8 cellular contexts compared by ENCODE assay signal in the genomic region with DNA sequence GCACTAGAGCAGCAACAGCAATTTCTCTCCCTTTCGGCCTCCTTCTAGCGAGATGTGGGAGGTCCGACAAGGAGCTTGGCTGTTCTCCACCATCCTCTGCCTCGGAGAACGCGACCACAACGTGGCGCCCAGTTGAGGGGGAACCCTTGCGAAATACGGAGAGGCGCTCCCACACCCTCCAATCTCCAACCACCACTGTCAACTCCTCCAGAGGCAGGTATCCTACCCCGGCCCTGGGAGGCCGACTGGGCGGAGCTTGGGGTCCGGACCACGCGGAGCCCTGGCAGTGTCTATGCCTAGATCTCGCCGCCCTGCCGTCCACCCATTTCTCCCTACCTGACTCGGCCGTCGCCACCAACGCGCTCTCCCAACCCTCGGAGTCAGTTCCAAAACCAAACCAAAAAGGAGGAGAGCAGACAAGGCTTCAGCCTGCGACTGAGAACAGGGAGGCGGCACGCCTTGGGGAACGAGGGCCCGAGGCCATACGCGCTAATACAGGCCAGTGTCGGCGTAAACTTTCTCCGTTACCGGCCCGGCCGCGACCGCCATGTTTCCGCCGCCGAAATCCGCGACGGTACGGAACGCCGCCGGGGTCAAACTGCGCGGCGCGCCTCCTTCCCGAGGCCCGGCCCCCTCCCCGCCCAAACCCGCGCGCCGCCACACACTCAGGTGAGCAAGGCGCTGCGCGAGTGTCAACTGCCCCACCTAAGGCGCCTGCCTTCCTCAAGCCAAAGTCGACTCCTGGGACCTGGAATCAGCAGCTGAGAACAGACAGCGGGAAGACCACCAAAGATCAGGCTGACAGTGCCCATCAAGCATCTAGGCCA. TPM values are rescaled to one million over a fixed set of nuclear protein-coding genes. Genes with fewer than 3 reads are reported as not detected.
DNase-seq lines count a peak whose midpoint lies in the region; TF ChIP-seq lines count a peak whose summit lies in the region.

A gene with protein sequence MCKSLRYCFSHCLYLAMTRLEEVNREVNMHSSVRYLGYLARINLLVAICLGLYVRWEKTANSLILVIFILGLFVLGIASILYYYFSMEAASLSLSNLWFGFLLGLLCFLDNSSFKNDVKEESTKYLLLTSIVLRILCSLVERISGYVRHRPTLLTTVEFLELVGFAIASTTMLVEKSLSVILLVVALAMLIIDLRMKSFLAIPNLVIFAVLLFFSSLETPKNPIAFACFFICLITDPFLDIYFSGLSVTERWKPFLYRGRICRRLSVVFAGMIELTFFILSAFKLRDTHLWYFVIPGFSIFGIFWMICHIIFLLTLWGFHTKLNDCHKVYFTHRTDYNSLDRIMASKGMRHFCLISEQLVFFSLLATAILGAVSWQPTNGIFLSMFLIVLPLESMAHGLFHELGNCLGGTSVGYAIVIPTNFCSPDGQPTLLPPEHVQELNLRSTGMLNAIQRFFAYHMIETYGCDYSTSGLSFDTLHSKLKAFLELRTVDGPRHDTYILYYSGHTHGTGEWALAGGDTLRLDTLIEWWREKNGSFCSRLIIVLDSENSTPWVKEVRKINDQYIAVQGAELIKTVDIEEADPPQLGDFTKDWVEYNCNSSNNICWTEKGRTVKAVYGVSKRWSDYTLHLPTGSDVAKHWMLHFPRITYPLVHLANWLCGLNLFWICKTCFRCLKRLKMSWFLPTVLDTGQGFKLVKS (minus strand): TSS at position 570 of the 827 bp plus-strand sequence. CDS start 5,568 bp downstream, outside the sequence.

- no peaks in the 10 kb centered on the region for H3K79me2 ChIP-seq in Loucy (ENCODE audit: insufficient read depth, low read length)

- TF ChIP-seq CTCF in Loucy (conservative IDR thresholded peaks at IDR 0.05; ENCODE audit: low read length) = no peak

- H3K4me3 ChIP-seq in H7 (ENCODE audit: insufficient read depth, low read depth, low read length) = peak within 1 kb of the TSS; percentile 82
- peak within 1 kb of the TSS; percentile 74 for H3K4me3 ChIP-seq in Loucy (ENCODE audit: low read length, poor library complexity, severe bottlenecking)
- H3K4me3 ChIP-seq in SJSA1 = peak within 1 kb of the TSS; percentile 87
- peak within 1 kb of the TSS; percentile 83 for H3K4me3 ChIP-seq in neuron (ENCODE audit: low read length)

- no peaks in the 10 kb centered on the region for H3K36me3 ChIP-seq in ES-I3 (ENCODE audit: insufficient read depth, low read length)
- no peaks in the 10 kb centered on the region for H3K36me3 ChIP-seq in H7 (replicated peaks; ENCODE audit: control insufficient read depth, insufficient read depth, low read length)
- no peaks in the 10 kb centered on the region for H3K36me3 ChIP-seq in Loucy (ENCODE audit: insufficient read depth, low read length)
- 0 out of 2 replicates have a peak, but pooled peaks cover 6% of the 10 kb centered on the region for H3K36me3 ChIP-seq in SJSA1
- peaks cover under 1% of the 10 kb centered on the region for H3K36me3 ChIP-seq in neuron (ENCODE audit: insufficient read depth, low read length)

- no peaks in the 10 kb centered on the region for H3F3A ChIP-seq in Loucy (ENCODE audit: low read depth)

- H2AFZ ChIP-seq in Loucy (ENCODE audit: low read length) = peak within 1 kb of the TSS; percentile 78
- H2AFZ ChIP-seq in neuron (ENCODE audit: low read depth, low read length) = peak within 1 kb of the TSS; percentile 75

- H3K9me3 ChIP-seq in ES-I3 (ENCODE audit: control insufficient read depth, insufficient read depth, low read length) (no peaks in the 10 kb centered on the region), Loucy (ENCODE audit: insufficient read depth, low read depth, low read length) (no peaks in the 10 kb centered on the region), SJSA1 (replicated peaks) (no peaks in the 10 kb centered on the region), neuron (ENCODE audit: low read length) (no peaks in the 10 kb centered on the region)

- H3K27ac ChIP-seq in SJSA1 = peak within 1 kb of the TSS; percentile 91

- H3K4me1 ChIP-seq in ES-I3 (ENCODE audit: insufficient read depth, low read length) (no peaks in the 10 kb centered on the region), Loucy (ENCODE audit: insufficient read depth, low read length, poor library complexity, severe bottlenecking) (no peaks in the 10 kb centered on the region), SJSA1 (replicated peaks) (peaks cover 13% of the 10 kb centered on the region), neuron (ENCODE audit: insufficient read depth, low read length) (peaks cover 13% of the 10 kb centered on the region)

- peak within 1 kb of the TSS; percentile 65 for H3K4me2 ChIP-seq in Loucy (ENCODE audit: low read depth, low read length, poor library complexity, severe bottlenecking)

- no peaks in the 10 kb centered on the region for H4K20me1 ChIP-seq in Loucy (ENCODE audit: insufficient read depth, low read length, poor library complexity, severe bottlenecking)

- H3K9ac ChIP-seq in ES-I3 (ENCODE audit: low read depth, low read length) (peak within 1 kb of the TSS; percentile 78), Loucy (ENCODE audit: low read depth, low read length, poor library complexity, severe bottlenecking) (peak within 1 kb of the TSS; percentile 57)

- H3K27me3 ChIP-seq in H7 (ENCODE audit: control insufficient read depth, insufficient read depth, low read length) = no peaks in the 10 kb centered on the region; the same call in 1 of the 2 replicates
- H3K27me3 ChIP-seq in Loucy (ENCODE audit: insufficient read depth, low read length, poor library complexity, severe bottlenecking) = no peaks in the 10 kb centered on the region
- H3K27me3 ChIP-seq in SJSA1 (replicated peaks) = no peaks in the 10 kb centered on the region
- no peaks in the 10 kb centered on the region for H3K27me3 ChIP-seq in neuron (ENCODE audit: insufficient read depth, low read length)

- H3K9me2 ChIP-seq in Loucy (replicated peaks; ENCODE audit: low read depth, low read length) = no peaks in the 10 kb centered on the region

- DNase-seq in H7 (peak; percentile 74), SJSA1 (ENCODE audit: low read depth in 1 of 2, low spot score in 2 of 2) (peak; percentile 76 to 89), foreskin melanocyte (peak; percentile 75), stromal cell of bone marrow (ENCODE audit: low read depth) (peak; percentile 49)
- DNase-seq in activated naive CD4-positive, alpha-beta T cell (lab: John Stamatoyannopoulos, UW) = peak; percentile 68 to 83 (median 72)

RNA-seq across cellular contexts. Expression of the gene that starts here (rescaled TPM):
- total RNA-seq in H7 (2014; rRNA removed; shearing (Covaris generic)) = 10.1 and 10.9 TPM in 2 replicates
- 16.6 and 21.5 TPM in 2 replicates for total RNA-seq in SJSA1 (2014; rRNA removed; shearing (Covaris generic))

Comparison
In these comparisons a context has a peak if more than half of its experiments do, and no peak if none do; other contexts are left out.
1. Peak in every context shown above with its lines: DNase-seq, H3K4me3 ChIP-seq and H3K27ac ChIP-seq.